In genomic region chr18:74499633-74500032, GRCh38 we compare ENCODE assay signal across 8 cellular contexts. TPM values are rescaled to one million over a fixed set of nuclear protein-coding genes. Genes with fewer than 3 reads are reported as not detected.
DNase-seq lines count a peak whose midpoint lies in the region; ATAC-seq and TF ChIP-seq lines count a peak whose summit lies in the region.

No MANE protein-coding gene starts in this region.

- no peak for TF ChIP-seq CTCF in mesothelial cell of epicardium (IDR thresholded peaks at IDR 0.05; ENCODE audit: unreplicated experiment)
- TF ChIP-seq CTCF in suprapubic skin (IDR thresholded peaks at IDR 0.05) = no peak

- peaks cover 44% of the 10 kb centered on the region for H3K4me1 ChIP-seq in CD4-positive, CD25-positive, alpha-beta regulatory T cell (ENCODE audit: control insufficient read depth, insufficient read depth, low read length, poor library complexity, severe bottlenecking)
- H3K4me1 ChIP-seq in suprapubic skin = peaks cover 47% of the 10 kb centered on the region

- TF ChIP-seq POLR2A in suprapubic skin (IDR thresholded peaks at IDR 0.05) = no peak

- H3K36me3 Mint-ChIP-seq in CD4-positive, CD25-positive, alpha-beta regulatory T cell = peaks cover 27% of the 10 kb centered on the region
- peaks cover 10% of the 10 kb centered on the region for H3K36me3 Mint-ChIP-seq in mesothelial cell of epicardium

- no peaks in the 10 kb centered on the region for H3K9me3 Mint-ChIP-seq in CD4-positive, CD25-positive, alpha-beta regulatory T cell
- no peaks in the 10 kb centered on the region for H3K9me3 Mint-ChIP-seq in mesothelial cell of epicardium

- H3K9me3 ChIP-seq in CD4-positive, CD25-positive, alpha-beta regulatory T cell (ENCODE audit: control insufficient read depth in 2 of 2, low read length in 2 of 2) = no peaks in the 10 kb centered on the region
- H3K9me3 ChIP-seq in suprapubic skin = no peaks in the 10 kb centered on the region

- WGBS in suprapubic skin = 36% methylated on average over 9 of the region's 9 CpGs

- H3K36me3 ChIP-seq in CD4-positive, CD25-positive, alpha-beta regulatory T cell (ENCODE audit: control insufficient read depth, insufficient read depth, low read length) = peaks cover 32% of the 10 kb centered on the region
- peaks cover 40% of the 10 kb centered on the region for H3K36me3 ChIP-seq in suprapubic skin

- peaks cover 28 to 68% (median 46%) of the 10 kb centered on the region in 4 donors for H3K4me1 Mint-ChIP-seq in CD4-positive, CD25-positive, alpha-beta regulatory T cell
- peaks cover 60% of the 10 kb centered on the region for H3K4me1 Mint-ChIP-seq in mesothelial cell of epicardium

- H3K27me3 ChIP-seq in CD4-positive, CD25-positive, alpha-beta regulatory T cell (ENCODE audit: control insufficient read depth, insufficient read depth, low read length) = no peaks in the 10 kb centered on the region
- no peaks in the 10 kb centered on the region for H3K27me3 ChIP-seq in suprapubic skin

- no peak for TF ChIP-seq EP300 in suprapubic skin (IDR thresholded peaks at IDR 0.05)

- H3K4me3 Mint-ChIP-seq in CD4-positive, CD25-positive, alpha-beta regulatory T cell = peak overlapping the region; percentile 87 to 94 (median 90)
- H3K4me3 Mint-ChIP-seq in mesothelial cell of epicardium = peak overlapping the region; percentile 68

- H3K27ac ChIP-seq in CD4-positive, CD25-positive, alpha-beta regulatory T cell (ENCODE audit: insufficient read depth, low read length, poor library complexity, severe bottlenecking) = peak overlapping the region; percentile 94
- peak overlapping the region; percentile 76 for H3K27ac ChIP-seq in suprapubic skin

- H3K27ac Mint-ChIP-seq in CD4-positive, CD25-positive, alpha-beta regulatory T cell = peak overlapping the region; percentile 94 to 99 (median 95)
- peak overlapping the region; percentile 97 for H3K27ac Mint-ChIP-seq in mesothelial cell of epicardium

- ATAC-seq in CD4-positive, CD25-positive, alpha-beta regulatory T cell (ENCODE audit: low read depth in 2 of 2) = no peak
- ATAC-seq in GM19467 (IDR thresholded peaks at IDR 0.05; ENCODE audit: unreplicated experiment) = peak; percentile 38

- peaks cover 4% of the 10 kb centered on the region for H3K27me3 Mint-ChIP-seq in CD4-positive, CD25-positive, alpha-beta regulatory T cell
- no peaks in the 10 kb centered on the region for H3K27me3 Mint-ChIP-seq in mesothelial cell of epicardium (ENCODE audit: low read depth)

- DNase-seq in CD4-positive, CD25-positive, alpha-beta regulatory T cell = peak in 2 of 3 donors; percentile 14 to 78
- DNase-seq in HPDE6-E6E7 (ENCODE audit: extremely low spot score) = peak; percentile 79
- peak; percentile 16 for DNase-seq in activated CD4-positive, alpha-beta T cell treated with anti-CD3 and anti-CD28 coated beads for 1 hour
- peak; percentile 17 for DNase-seq in effector CD4-positive, alpha-beta T cell
- no peak for DNase-seq in mesothelial cell of epicardium (ENCODE audit: low spot score in 2 of 2, unreplicated experiment in 2 of 2)
- peak; percentile 58 to 87 for DNase-seq in suprapubic skin (ENCODE audit: low spot score in 2 of 2)
- DNase-seq in NCI-H2029 (lab: John Stamatoyannopoulos, UW) = no peak

- H3K4me3 ChIP-seq in CD4-positive, CD25-positive, alpha-beta regulatory T cell (ENCODE audit: low read depth, low read length) = peak overlapping the region; percentile 99
- H3K4me3 ChIP-seq in suprapubic skin = peak overlapping the region; percentile 22

RNA-seq across cellular contexts. Expression of gene CNDP2, which starts 3.5 kb away (rescaled TPM):
- 121 TPM for total RNA-seq in CD4-positive, CD25-positive, alpha-beta regulatory T cell
- 100 to 1,000 TPM; 101 to 136 (median 106) TPM for polyA plus RNA-seq in CD4-positive, CD25-positive, alpha-beta regulatory T cell
- 195 to 198 TPM (median 197 TPM) in 3 replicates for total RNA-seq in mesothelial cell of epicardium
- total RNA-seq in suprapubic skin = 10 to 100 TPM; 58.4 to 79.9 (median 69.5) TPM

RNA-seq across cellular contexts. Expression of gene CNDP1, which starts 34.7 kb away (rescaled TPM):
- total RNA-seq in CD4-positive, CD25-positive, alpha-beta regulatory T cell = 0.15 TPM
- not detected for polyA plus RNA-seq in CD4-positive, CD25-positive, alpha-beta regulatory T cell
- total RNA-seq in mesothelial cell of epicardium (0.40 to 0.75 TPM (median 0.41 TPM) in 3 replicates), suprapubic skin (1 to 10 TPM in 1 of 4 donors, under 1 TPM in 2, not detected in 1; 0.21 to 1.1 (median 0.97) TPM)

RNA-seq across cellular contexts. Expression of gene DIPK1C, which starts 42.5 kb away (rescaled TPM):
- total RNA-seq in CD4-positive, CD25-positive, alpha-beta regulatory T cell = not detected
- polyA plus RNA-seq in CD4-positive, CD25-positive, alpha-beta regulatory T cell = not detected
- total RNA-seq in mesothelial cell of epicardium (not detected in 3 replicates), suprapubic skin (1 to 10 TPM; 1.8 to 4.1 (median 3.5) TPM)

Comparison
In these comparisons a context has a peak if more than half of its experiments do, and no peak if none do; other contexts are left out.
1. DNase-seq: peak in CD4-positive, CD25-positive, alpha-beta regulatory T cell (2 of 3), HPDE6-E6E7 (single experiment), activated CD4-positive, alpha-beta T cell treated with anti-CD3 and anti-CD28 coated beads for 1 hour (single experiment), effector CD4-positive, alpha-beta T cell (single experiment) and suprapubic skin (2 of 2); none in mesothelial cell of epicardium (0 of 2) and NCI-H2029 (single experiment).